Comparison of ENCODE assay signal across 17 cellular contexts in genomic region chr21:32519945-32520884, GRCh38.
DNase-seq lines count a peak whose midpoint lies in the region; ATAC-seq and TF ChIP-seq lines count a peak whose summit lies in the region.
"Had no signal": no experiment of that assay in that cellular context is flagged by ENCODE, and none has a peak within 500 bp of the region (broad histone marks: within the 10 kb centered on the region; RNA-seq: fewer than 3 reads in every experiment).

No MANE protein-coding gene starts in this region.

- no peak overlapping the region for H4K91ac ChIP-seq in neuronal stem cell (ENCODE audit: low read depth, low read length, poor library complexity)

- no peak overlapping the region for H2BK15ac ChIP-seq in neuronal stem cell (ENCODE audit: low read length)

- H3K4me3 ChIP-seq in heart right ventricle: no peak overlapping the region
- H3K4me3 ChIP-seq in esophagus (ENCODE audit: low read depth in 1 of 2, low read length in 2 of 2): no peak overlapping the region
- no peak overlapping the region for H3K4me3 ChIP-seq in neuronal stem cell (ENCODE audit: low read length in 2 of 2)
- no peak overlapping the region for H3K4me3 ChIP-seq in urinary bladder (ENCODE audit: low read depth, low read length)
- H3K4me3 ChIP-seq: body of pancreas, K562 had no signal

- H3K4ac ChIP-seq in neuronal stem cell (ENCODE audit: low read length): no peak overlapping the region

- H3K14ac ChIP-seq in neuronal stem cell (ENCODE audit: low read length): no peak overlapping the region

- H3K36me3 ChIP-seq in heart right ventricle (peaks cover 0 to 5% (median 0%) of the 10 kb centered on the region in 9 donors), esophagus (ENCODE audit: control insufficient read depth in 2 of 2, insufficient read depth in 2 of 2, low read length in 1 of 2) (no peaks in the 10 kb centered on the region), neuronal stem cell (replicated peaks in 1 of 2; ENCODE audit: control insufficient read depth in 2 of 2, insufficient read depth in 2 of 2, low read length in 2 of 2) (no peaks in the 10 kb centered on the region), urinary bladder (ENCODE audit: insufficient read depth) (no peaks in the 10 kb centered on the region)

- no peak overlapping the region for H3K4me2 ChIP-seq in neuronal stem cell (ENCODE audit: insufficient read depth, low read length, poor library complexity, severe bottlenecking)

- no peak overlapping the region for H2BK120ac ChIP-seq in neuronal stem cell (ENCODE audit: low read depth, low read length)

- H2BK5ac ChIP-seq in neuronal stem cell (ENCODE audit: low read length): peak overlapping the region; percentile 16

- H3K23ac ChIP-seq in neuronal stem cell (ENCODE audit: low read depth, low read length, poor library complexity): peak overlapping the region; percentile 46

- H3K27ac ChIP-seq in heart right ventricle (peak overlapping the region; percentile 43 to 93 (median 88)), esophagus (ENCODE audit: low read depth in 2 of 2, low read length in 1 of 2) (peak overlapping the region; percentile 34 to 40), neuronal stem cell (replicated peaks; ENCODE audit: low read length) (no peak overlapping the region), urinary bladder (ENCODE audit: low read depth) (peak overlapping the region; percentile 33)

- H2BK12ac ChIP-seq in neuronal stem cell (ENCODE audit: low read length): no peak overlapping the region

- DNase-seq in heart right ventricle (no peak), left cardiac atrium (no peak), neuronal stem cell (ENCODE audit: low spot score) (no peak), NCI-H2196 (lab: John Stamatoyannopoulos, UW; ENCODE audit: unreplicated experiment) (no peak)
- DNase-seq in activated CD8-positive, alpha-beta memory T cell treated with anti-CD3 and anti-CD28 coated beads, Interleukin-2, amount 50 U/mL, for 48 hours: no peak
- DNase-seq: activated CD4-positive, alpha-beta T cell treated with anti-CD3 and anti-CD28 coated beads, Interleukin-2, amount 10 ng/mL, durations not matched to agents 24 days and 14 days; activated T-cell treated with anti-CD3 and anti-CD28 coated beads, Interleukin-2, amount 50 U/mL, for 48 hours; endodermal cell; naive B cell; NCI-H1417 treated with DMSO at 0.1 percent for 48 hours; NCI-H510A; T-helper 2 cell had no signal

- H4K8ac ChIP-seq in neuronal stem cell (ENCODE audit: low read depth, low read length): no peak overlapping the region

- H3K4me1 ChIP-seq in heart right ventricle: peaks cover 29 to 76% (median 66%) of the 10 kb centered on the region in 9 donors
- H3K4me1 ChIP-seq in esophagus (ENCODE audit: control insufficient read depth in 2 of 2, insufficient read depth in 2 of 2, low read length in 1 of 2): peaks cover 0 to 7% of the 10 kb centered on the region in 2 donors
- H3K4me1 ChIP-seq in neuronal stem cell (ENCODE audit: control insufficient read depth in 2 of 2, insufficient read depth in 1 of 2, low read depth in 1 of 2, low read length in 2 of 2): peaks cover 7 to 8% of the 10 kb centered on the region in 2 donors
- peaks cover 2% of the 10 kb centered on the region for H3K4me1 ChIP-seq in urinary bladder (ENCODE audit: insufficient read depth)

- no peak overlapping the region for H2AFZ ChIP-seq in neuronal stem cell (ENCODE audit: low read length)

- no peak for TF ChIP-seq CTCF in heart right ventricle (IDR thresholded peaks at IDR 0.05)

- intact Hi-C loops in heart right ventricle (cut with DNase I): loop anchor here in 6 of 10 donors (5.0 kb wide), 3 partner anchors 42 to 113 kb away; partner anchors contain the start of gene EVA1C (in 3 of the 6)
- intact Hi-C loops in left cardiac atrium (cut with DNase I): loop anchor here in 1 of 2 donors (5.0 kb wide), 1 partner anchor 47 kb away; no protein-coding TSS in a partner anchor

- ATAC-seq in heart right ventricle (no peak), left cardiac atrium (no peak), GM19035 (IDR thresholded peaks at IDR 0.05; ENCODE audit: unreplicated experiment) (no peak)

- no peaks in the 10 kb centered on the region for H3K79me1 ChIP-seq in neuronal stem cell (ENCODE audit: low read depth, low read length)

- H3K27me3 ChIP-seq in heart right ventricle: no peaks in the 10 kb centered on the region
- H3K27me3 ChIP-seq in esophagus (ENCODE audit: control insufficient read depth in 1 of 2, insufficient read depth in 2 of 2, low read length in 2 of 2): no peaks in the 10 kb centered on the region
- H3K27me3 ChIP-seq in neuronal stem cell (ENCODE audit: control insufficient read depth in 3 of 3, insufficient read depth in 3 of 3, low read depth in 1 of 3, low read length in 3 of 3): peaks cover 0 to 9% (median 0%) of the 10 kb centered on the region in 3 experiments
- H3K27me3 ChIP-seq: body of pancreas had no signal

- H2AK5ac ChIP-seq in neuronal stem cell (ENCODE audit: low read depth, low read length): no peak overlapping the region

- peaks cover 0 to 9% (median 0%) of the 10 kb centered on the region in 11 donors for H3K9me3 ChIP-seq in heart right ventricle
- no peaks in the 10 kb centered on the region for H3K9me3 ChIP-seq in esophagus (ENCODE audit: control insufficient read depth in 2 of 2, insufficient read depth in 1 of 2, low read depth in 1 of 2, low read length in 1 of 2)
- no peaks in the 10 kb centered on the region for H3K9me3 ChIP-seq in neuronal stem cell (replicated peaks in 1 of 2; ENCODE audit: control insufficient read depth in 2 of 2, insufficient read depth in 1 of 2, low read depth in 1 of 2, low read length in 2 of 2)
- H3K9me3 ChIP-seq: body of pancreas had no signal

- WGBS in heart right ventricle, 2 donors: 69 to 70% methylated on average over 12 of the region's 12 CpGs
- WGBS in esophagus, 2 donors: 82 to 85% methylated on average over 12 of the region's 12 CpGs
- WGBS in neuronal stem cell (ENCODE audit: extremely low coverage in 2 of 2, insufficient read length in 2 of 2, insufficient replicate concordance in 1 of 2), 2 donors: no CpG with 5 or more reads among the region's 12 CpGs
- WGBS in urinary bladder: 87% methylated on average over 12 of the region's 12 CpGs

- no peak overlapping the region for H3K18ac ChIP-seq in neuronal stem cell (ENCODE audit: low read length)

- H3K9ac ChIP-seq in neuronal stem cell (ENCODE audit: low read depth, low read length, poor library complexity): no peak overlapping the region
